In the genomic region with DNA sequence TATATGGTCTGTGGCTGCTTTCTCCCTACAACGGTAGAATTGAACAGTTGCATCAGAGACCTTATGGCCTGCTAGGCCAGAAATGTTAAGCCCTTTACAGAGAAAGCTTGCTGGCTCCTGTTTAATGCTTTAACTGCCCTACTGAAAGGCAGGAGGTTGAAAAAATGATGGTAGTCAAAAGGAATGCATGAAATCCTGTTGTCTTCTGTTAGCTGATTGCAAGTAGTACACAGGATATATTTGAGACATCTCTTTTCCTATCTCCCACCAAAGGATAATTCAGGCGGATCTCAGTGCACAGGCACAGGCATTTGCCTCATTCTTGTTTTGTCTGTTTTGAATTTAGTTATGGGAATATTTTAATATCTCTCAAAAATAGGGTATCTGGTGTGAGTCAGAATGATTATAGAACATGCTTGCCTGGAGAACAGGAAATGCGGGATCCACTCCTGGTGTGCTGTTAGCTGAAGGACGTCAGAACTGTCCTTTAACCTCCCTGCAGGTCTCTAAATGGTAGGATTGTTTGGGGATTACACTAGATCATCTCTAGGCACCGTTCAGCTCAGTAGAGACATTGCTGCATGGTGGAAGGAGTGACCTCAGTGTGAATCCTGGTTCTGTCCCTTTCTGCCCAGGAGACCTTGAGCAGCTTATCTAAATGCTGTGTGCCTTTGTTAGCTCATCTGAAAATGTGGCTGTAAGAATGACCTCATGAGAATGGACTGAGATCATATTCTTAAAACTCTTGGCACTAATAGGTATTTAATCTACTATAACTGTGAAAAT, we compare ENCODE assay signal across 1 cellular context.
TF ChIP-seq lines count a peak whose summit lies in the region.

No MANE protein-coding gene starts in this region.

TF ChIP-seq in HepG2, 621 proteins besides CTCF, POLR2A, EP300 and RAD21 (continued from another document and continues in another):
- TF ChIP-seq ZNF251 (CRISPR knock-in tag; IDR thresholded peaks at IDR 0.05) (no peak), ZBTB21 (CRISPR knock-in tag; IDR thresholded peaks at IDR 0.05) (peak; percentile 95), POLR2AphosphoS2 (IDR thresholded peaks at IDR 0.05; ENCODE audit: low read depth, low read length) (no peak), HNF1B (CRISPR knock-in tag; IDR thresholded peaks at IDR 0.05) (no peak; the same call in 1 of the 2 replicates), NCOA5 (CRISPR knock-in tag; IDR thresholded peaks at IDR 0.05) (no peak), ZNF687 (CRISPR knock-in tag; IDR thresholded peaks at IDR 0.05) (no peak), FOXK1 (CRISPR knock-in tag; IDR thresholded peaks at IDR 0.05; ENCODE audit: borderline replicate concordance, low read depth) (no peak), ZNF660 (CRISPR knock-in tag; IDR thresholded peaks at IDR 0.05; ENCODE audit: borderline replicate concordance, low read depth) (no peak), LCORL (IDR thresholded peaks at IDR 0.05) (no peak), LCORL (CRISPR knock-in tag; IDR thresholded peaks at IDR 0.05) (peak; percentile 35; the same call in 1 of the 2 replicates), ZSCAN20 (CRISPR knock-in tag; IDR thresholded peaks at IDR 0.05; ENCODE audit: borderline replicate concordance) (no peak), PTBP1 (IDR thresholded peaks at IDR 0.05; ENCODE audit: low read depth, low read length, poor library complexity, severe bottlenecking) (no peak), NR2C2 (CRISPR knock-in tag; IDR thresholded peaks at IDR 0.05; ENCODE audit: borderline replicate concordance) (peak; percentile 77), ATF7 (IDR thresholded peaks at IDR 0.05) (peak; percentile 70), ATF7 (CRISPR knock-in tag; IDR thresholded peaks at IDR 0.05) (0 out of 2 replicates have a peak, but pooled peaks have one; percentile 34), JARID2 (CRISPR knock-in tag; IDR thresholded peaks at IDR 0.05; ENCODE audit: insufficient replicate concordance) (no peak), SAP130 (CRISPR knock-in tag; IDR thresholded peaks at IDR 0.05; ENCODE audit: low read depth) (peak; percentile 67), ZBTB33 (CRISPR knock-in tag; IDR thresholded peaks at IDR 0.05) (no peak), CEBPB (IDR thresholded peaks at IDR 0.05; ENCODE audit: borderline replicate concordance, low read depth, low read length) (peak; percentile 64; the same call in 1 of the 2 replicates), ZMYM3 (CRISPR knock-in tag; IDR thresholded peaks at IDR 0.05) (peak; percentile 55; the same call in 1 of the 2 replicates), ZNF564 (CRISPR knock-in tag; IDR thresholded peaks at IDR 0.05) (no peak), NFKBIZ (CRISPR knock-in tag; IDR thresholded peaks at IDR 0.05) (peak; percentile 67), ELF1 (CRISPR knock-in tag; IDR thresholded peaks at IDR 0.05) (peak; percentile 24; the same call in 1 of the 2 replicates), ZNF781 (CRISPR knock-in tag; IDR thresholded peaks at IDR 0.05; ENCODE audit: borderline replicate concordance, not compliant biosample characterization) (peak; percentile 13), DNMT3B (CRISPR knock-in tag; conservative IDR thresholded peaks at IDR 0.05) (no peak), ZNF772 (CRISPR knock-in tag; IDR thresholded peaks at IDR 0.05) (0 out of 2 replicates have a peak, but pooled peaks have one; percentile 30), PAF1 (CRISPR knock-in tag; IDR thresholded peaks at IDR 0.05) (no peak), ZNF292 (CRISPR knock-in tag; IDR thresholded peaks at IDR 0.05; ENCODE audit: borderline replicate concordance, low read depth) (peak; percentile 47; the same call in 1 of the 2 replicates), TEAD3 (CRISPR knock-in tag; optimal IDR thresholded peaks at IDR 0.05; ENCODE audit: borderline replicate concordance) (peak; percentile 24)
- TF ChIP-seq, protein P1, sequence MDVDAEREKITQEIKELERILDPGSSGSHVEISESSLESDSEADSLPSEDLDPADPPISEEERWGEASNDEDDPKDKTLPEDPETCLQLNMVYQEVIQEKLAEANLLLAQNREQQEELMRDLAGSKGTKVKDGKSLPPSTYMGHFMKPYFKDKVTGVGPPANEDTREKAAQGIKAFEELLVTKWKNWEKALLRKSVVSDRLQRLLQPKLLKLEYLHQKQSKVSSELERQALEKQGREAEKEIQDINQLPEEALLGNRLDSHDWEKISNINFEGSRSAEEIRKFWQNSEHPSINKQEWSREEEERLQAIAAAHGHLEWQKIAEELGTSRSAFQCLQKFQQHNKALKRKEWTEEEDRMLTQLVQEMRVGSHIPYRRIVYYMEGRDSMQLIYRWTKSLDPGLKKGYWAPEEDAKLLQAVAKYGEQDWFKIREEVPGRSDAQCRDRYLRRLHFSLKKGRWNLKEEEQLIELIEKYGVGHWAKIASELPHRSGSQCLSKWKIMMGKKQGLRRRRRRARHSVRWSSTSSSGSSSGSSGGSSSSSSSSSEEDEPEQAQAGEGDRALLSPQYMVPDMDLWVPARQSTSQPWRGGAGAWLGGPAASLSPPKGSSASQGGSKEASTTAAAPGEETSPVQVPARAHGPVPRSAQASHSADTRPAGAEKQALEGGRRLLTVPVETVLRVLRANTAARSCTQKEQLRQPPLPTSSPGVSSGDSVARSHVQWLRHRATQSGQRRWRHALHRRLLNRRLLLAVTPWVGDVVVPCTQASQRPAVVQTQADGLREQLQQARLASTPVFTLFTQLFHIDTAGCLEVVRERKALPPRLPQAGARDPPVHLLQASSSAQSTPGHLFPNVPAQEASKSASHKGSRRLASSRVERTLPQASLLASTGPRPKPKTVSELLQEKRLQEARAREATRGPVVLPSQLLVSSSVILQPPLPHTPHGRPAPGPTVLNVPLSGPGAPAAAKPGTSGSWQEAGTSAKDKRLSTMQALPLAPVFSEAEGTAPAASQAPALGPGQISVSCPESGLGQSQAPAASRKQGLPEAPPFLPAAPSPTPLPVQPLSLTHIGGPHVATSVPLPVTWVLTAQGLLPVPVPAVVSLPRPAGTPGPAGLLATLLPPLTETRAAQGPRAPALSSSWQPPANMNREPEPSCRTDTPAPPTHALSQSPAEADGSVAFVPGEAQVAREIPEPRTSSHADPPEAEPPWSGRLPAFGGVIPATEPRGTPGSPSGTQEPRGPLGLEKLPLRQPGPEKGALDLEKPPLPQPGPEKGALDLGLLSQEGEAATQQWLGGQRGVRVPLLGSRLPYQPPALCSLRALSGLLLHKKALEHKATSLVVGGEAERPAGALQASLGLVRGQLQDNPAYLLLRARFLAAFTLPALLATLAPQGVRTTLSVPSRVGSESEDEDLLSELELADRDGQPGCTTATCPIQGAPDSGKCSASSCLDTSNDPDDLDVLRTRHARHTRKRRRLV (CRISPR knock-in tag; IDR thresholded peaks at IDR 0.05): no peak
- TF ChIP-seq, protein P2, sequence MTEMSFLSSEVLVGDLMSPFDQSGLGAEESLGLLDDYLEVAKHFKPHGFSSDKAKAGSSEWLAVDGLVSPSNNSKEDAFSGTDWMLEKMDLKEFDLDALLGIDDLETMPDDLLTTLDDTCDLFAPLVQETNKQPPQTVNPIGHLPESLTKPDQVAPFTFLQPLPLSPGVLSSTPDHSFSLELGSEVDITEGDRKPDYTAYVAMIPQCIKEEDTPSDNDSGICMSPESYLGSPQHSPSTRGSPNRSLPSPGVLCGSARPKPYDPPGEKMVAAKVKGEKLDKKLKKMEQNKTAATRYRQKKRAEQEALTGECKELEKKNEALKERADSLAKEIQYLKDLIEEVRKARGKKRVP (CRISPR knock-in tag; IDR thresholded peaks at IDR 0.05): peak in 1 of 2 experiments; percentile 86; a peak in 2 of 4 replicates
- TF ChIP-seq, protein P3, sequence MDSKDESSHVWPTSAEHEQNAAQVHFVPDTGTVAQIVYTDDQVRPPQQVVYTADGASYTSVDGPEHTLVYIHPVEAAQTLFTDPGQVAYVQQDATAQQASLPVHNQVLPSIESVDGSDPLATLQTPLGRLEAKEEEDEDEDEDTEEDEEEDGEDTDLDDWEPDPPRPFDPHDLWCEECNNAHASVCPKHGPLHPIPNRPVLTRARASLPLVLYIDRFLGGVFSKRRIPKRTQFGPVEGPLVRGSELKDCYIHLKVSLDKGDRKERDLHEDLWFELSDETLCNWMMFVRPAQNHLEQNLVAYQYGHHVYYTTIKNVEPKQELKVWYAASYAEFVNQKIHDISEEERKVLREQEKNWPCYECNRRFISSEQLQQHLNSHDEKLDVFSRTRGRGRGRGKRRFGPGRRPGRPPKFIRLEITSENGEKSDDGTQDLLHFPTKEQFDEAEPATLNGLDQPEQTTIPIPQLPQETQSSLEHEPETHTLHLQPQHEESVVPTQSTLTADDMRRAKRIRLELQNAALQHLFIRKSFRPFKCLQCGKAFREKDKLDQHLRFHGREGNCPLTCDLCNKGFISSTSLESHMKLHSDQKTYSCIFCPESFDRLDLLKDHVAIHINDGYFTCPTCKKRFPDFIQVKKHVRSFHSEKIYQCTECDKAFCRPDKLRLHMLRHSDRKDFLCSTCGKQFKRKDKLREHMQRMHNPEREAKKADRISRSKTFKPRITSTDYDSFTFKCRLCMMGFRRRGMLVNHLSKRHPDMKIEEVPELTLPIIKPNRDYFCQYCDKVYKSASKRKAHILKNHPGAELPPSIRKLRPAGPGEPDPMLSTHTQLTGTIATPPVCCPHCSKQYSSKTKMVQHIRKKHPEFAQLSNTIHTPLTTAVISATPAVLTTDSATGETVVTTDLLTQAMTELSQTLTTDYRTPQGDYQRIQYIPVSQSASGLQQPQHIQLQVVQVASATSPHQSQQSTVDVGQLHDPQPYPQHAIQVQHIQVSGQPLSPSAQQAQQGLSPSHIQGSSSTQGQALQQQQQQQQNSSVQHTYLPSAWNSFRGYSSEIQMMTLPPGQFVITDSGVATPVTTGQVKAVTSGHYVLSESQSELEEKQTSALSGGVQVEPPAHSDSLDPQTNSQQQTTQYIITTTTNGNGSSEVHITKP (CRISPR knock-in tag; IDR thresholded peaks at IDR 0.05; ENCODE audit: low read depth): peak; percentile 43; the same call in 1 of the 2 replicates
- TF ChIP-seq, protein P4, sequence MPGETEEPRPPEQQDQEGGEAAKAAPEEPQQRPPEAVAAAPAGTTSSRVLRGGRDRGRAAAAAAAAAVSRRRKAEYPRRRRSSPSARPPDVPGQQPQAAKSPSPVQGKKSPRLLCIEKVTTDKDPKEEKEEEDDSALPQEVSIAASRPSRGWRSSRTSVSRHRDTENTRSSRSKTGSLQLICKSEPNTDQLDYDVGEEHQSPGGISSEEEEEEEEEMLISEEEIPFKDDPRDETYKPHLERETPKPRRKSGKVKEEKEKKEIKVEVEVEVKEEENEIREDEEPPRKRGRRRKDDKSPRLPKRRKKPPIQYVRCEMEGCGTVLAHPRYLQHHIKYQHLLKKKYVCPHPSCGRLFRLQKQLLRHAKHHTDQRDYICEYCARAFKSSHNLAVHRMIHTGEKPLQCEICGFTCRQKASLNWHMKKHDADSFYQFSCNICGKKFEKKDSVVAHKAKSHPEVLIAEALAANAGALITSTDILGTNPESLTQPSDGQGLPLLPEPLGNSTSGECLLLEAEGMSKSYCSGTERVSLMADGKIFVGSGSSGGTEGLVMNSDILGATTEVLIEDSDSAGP (CRISPR knock-in tag; IDR thresholded peaks at IDR 0.05; ENCODE audit: borderline replicate concordance): no peak
